In the genomic region with DNA sequence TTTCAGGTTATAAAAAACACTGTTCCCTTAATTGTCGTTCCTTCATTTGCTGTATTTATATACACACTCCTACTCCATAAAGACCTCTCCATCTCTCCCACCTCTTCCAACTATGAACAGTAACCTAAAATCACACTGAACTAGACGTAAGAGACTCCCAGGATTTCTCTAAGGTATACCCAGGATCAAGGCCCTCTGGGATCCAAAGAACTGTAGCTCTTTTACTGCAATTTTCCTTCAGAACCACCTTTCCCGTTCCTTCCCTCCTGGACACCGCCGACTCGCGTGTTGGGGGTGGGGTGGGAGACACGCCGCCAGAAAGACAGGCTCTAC, we compare ENCODE assay signal across 8 cellular contexts. TPM values are rescaled to one million over a fixed set of nuclear protein-coding genes. Genes with fewer than 3 reads are reported as not detected.
DNase-seq lines count a peak whose midpoint lies in the region; ATAC-seq and TF ChIP-seq lines count a peak whose summit lies in the region.

No MANE protein-coding gene starts in this region.

- peaks cover 56% of the 10 kb centered on the region for H3K79me2 ChIP-seq in SU-DHL-6 (ENCODE audit: insufficient read depth, low read length)

- H3K36me3 ChIP-seq in SU-DHL-6 (ENCODE audit: low read length) (peaks cover 5% of the 10 kb centered on the region; the same call in 1 of the 2 replicates), spleen (peaks cover 0 to 7% (median 2%) of the 10 kb centered on the region in 6 donors)

- no peaks in the 10 kb centered on the region for H3K9me2 ChIP-seq in SU-DHL-6 (replicated peaks; ENCODE audit: insufficient read depth, low read length)

- peak overlapping the region; percentile 98 for H3K4me2 ChIP-seq in SU-DHL-6 (ENCODE audit: low read depth, low read length, poor library complexity, severe bottlenecking)

- no peak for TF ChIP-seq POLR2A in spleen (IDR thresholded peaks at IDR 0.05)

- H3K9me3 ChIP-seq in SU-DHL-6 (ENCODE audit: insufficient read depth, low read length), result no peaks in the 10 kb centered on the region
- H3K9me3 ChIP-seq in spleen, result no peaks in the 10 kb centered on the region

- H3K27ac ChIP-seq in SU-DHL-6 (ENCODE audit: low read depth, low read length), result peak overlapping the region; percentile 63
- H3K27ac ChIP-seq in spleen, result peak overlapping the region; percentile 97 to 99 (median 98)

- intact Hi-C loops in left ventricle myocardium superior (cut with micrococcal nuclease) (no loop called here), spleen (cut with DNase I; ENCODE audit: low total_unique reads) (loop anchor here (10.0 kb wide), 2 partner anchors 72 to 152 kb away; partner anchors contain the start of genes GINM1 and KATNA1)

- H3K4me1 ChIP-seq in spleen, result peaks cover 14 to 62% (median 49%) of the 10 kb centered on the region in 6 donors

- peak overlapping the region; percentile 99 for H3K9ac ChIP-seq in SU-DHL-6 (ENCODE audit: low read length)

- peak overlapping the region; percentile 91 for H2AFZ ChIP-seq in SU-DHL-6 (ENCODE audit: low read depth, low read length, severe bottlenecking)

- WGBS in spleen, 5 donors, result 0 to 1% (median 0%) methylated on average over 9 of the region's 9 CpGs

- TF ChIP-seq CTCF in SU-DHL-6 (IDR thresholded peaks at IDR 0.05; ENCODE audit: insufficient read depth, low read length, poor library complexity, severe bottlenecking), result no peak
- no peak for TF ChIP-seq CTCF in spleen (IDR thresholded peaks at IDR 0.05 in 8 of 11, conservative IDR thresholded peaks at IDR 0.05 in 3 of 11)

- H4K20me1 ChIP-seq in SU-DHL-6 (ENCODE audit: low read depth, low read length), result peaks cover 3% of the 10 kb centered on the region; the same call in 1 of the 2 replicates

- ATAC-seq in left ventricle myocardium superior (peak; percentile 1), HG02763 (IDR thresholded peaks at IDR 0.05; ENCODE audit: unreplicated experiment) (no peak)

- H3F3A ChIP-seq in SU-DHL-6 (ENCODE audit: insufficient read depth), result no peaks in the 10 kb centered on the region

- H3K27me3 ChIP-seq in SU-DHL-6 (ENCODE audit: low read length) (no peaks in the 10 kb centered on the region), spleen (replicated peaks in 1 of 7) (no peaks in the 10 kb centered on the region)

- DNase-seq in NCI-H2171 treated with DMSO at 0.1 percent for 48 hours (lab: John Stamatoyannopoulos, UW), result peak; percentile 63
- DNase-seq in NCI-H2171 (lab: John Stamatoyannopoulos, UW), result no peak
- DNase-seq in left ventricle myocardium superior, result no peak
- DNase-seq in spleen, result no peak
- DNase-seq in NCI-H524 (lab: John Stamatoyannopoulos, UW), result no peak
- no peak for DNase-seq in mesenteric fat pad (ENCODE audit: low spot score)

- peak overlapping the region; percentile 90 for H3K4me3 ChIP-seq in SU-DHL-6 (ENCODE audit: insufficient read depth, low read length, poor library complexity, severe bottlenecking)
- H3K4me3 ChIP-seq in spleen, result peak overlapping the region; percentile 79 to 98 (median 88)

RNA-seq across cellular contexts. Expression of gene LATS1, which starts 0.7 kb away (rescaled TPM):
- total RNA-seq in left ventricle myocardium superior (12.2 TPM), spleen (10 to 100 TPM; 29.3 to 40.9 (median 33.8) TPM), mesenteric fat pad (25.7 TPM)
- 1 to 10 TPM; 5.0 to 7.4 (median 6.2) TPM for polyA plus RNA-seq in spleen

RNA-seq across cellular contexts. Expression of gene NUP43, which starts 29.1 kb away (rescaled TPM):
- 30.1 TPM for total RNA-seq in left ventricle myocardium superior
- total RNA-seq in spleen, result 10 to 100 TPM; 31.0 to 49.1 (median 41.6) TPM
- 10 to 100 TPM in 2 of 3 donors, 1 to 10 TPM in 1; 8.6 to 13.3 (median 10.5) TPM for polyA plus RNA-seq in spleen
- 29.9 TPM for total RNA-seq in mesenteric fat pad

RNA-seq across cellular contexts. Expression of gene PCMT1, which starts 32.3 kb away (rescaled TPM):
- total RNA-seq in left ventricle myocardium superior (171 TPM), spleen (10 to 100 TPM; 40.9 to 66.7 (median 53.4) TPM), mesenteric fat pad (78.7 TPM)
- polyA plus RNA-seq in spleen, result 10 to 100 TPM; 22.0 to 38.0 (median 33.0) TPM
